ENCODE assay signal across 3 cellular contexts in the genomic region with DNA sequence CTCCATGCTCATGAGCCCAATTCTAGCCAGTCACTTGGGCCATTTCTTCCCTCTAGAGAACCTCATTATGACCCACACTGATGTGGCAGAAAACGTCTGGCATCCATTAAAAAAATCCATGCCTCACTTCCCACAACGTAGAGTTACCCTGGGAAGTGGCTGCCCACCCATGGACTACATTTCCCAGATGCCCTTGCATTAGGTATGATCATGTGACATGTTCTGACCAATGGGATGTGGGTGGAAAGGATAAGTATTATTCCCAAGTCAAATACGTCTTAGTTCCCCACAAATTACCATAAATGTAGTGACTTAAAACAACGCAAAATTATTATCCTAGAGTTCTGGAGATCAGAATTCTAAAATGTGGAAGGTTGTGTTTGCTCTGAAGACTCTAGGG.
TF ChIP-seq lines count a peak whose summit lies in the region.

No MANE protein-coding gene starts in this region.

TF ChIP-seq in SK-N-SH, 30 proteins besides CTCF, POLR2A, EP300 and RAD21:
- peak; percentile 82; the same call in 1 of the 2 replicates for TF ChIP-seq USF1 (IDR thresholded peaks at IDR 0.05; ENCODE audit: borderline replicate concordance, low read depth)
- TF ChIP-seq POLR2AphosphoS5 (IDR thresholded peaks at IDR 0.05; ENCODE audit: low read depth, low read length), result no peak

TF ChIP-seq in SK-N-SH treated with all-trans-retinoic acid at 6 μM for 48 hours, 23 proteins besides CTCF, POLR2A, EP300 and RAD21:
- TF ChIP-seq OSR1 (CRISPR knock-in tag; IDR thresholded peaks at IDR 0.05) (no peak), ZNF565 (CRISPR knock-in tag; conservative IDR thresholded peaks at IDR 0.05; ENCODE audit: low read depth) (no peak), TOX (CRISPR knock-in tag; IDR thresholded peaks at IDR 0.05; ENCODE audit: borderline replicate concordance) (no peak), GLIS3 (CRISPR knock-in tag; IDR thresholded peaks at IDR 0.05) (no peak), ZFP3 (CRISPR knock-in tag; IDR thresholded peaks at IDR 0.05) (no peak)
- TF ChIP-seq, protein P1, sequence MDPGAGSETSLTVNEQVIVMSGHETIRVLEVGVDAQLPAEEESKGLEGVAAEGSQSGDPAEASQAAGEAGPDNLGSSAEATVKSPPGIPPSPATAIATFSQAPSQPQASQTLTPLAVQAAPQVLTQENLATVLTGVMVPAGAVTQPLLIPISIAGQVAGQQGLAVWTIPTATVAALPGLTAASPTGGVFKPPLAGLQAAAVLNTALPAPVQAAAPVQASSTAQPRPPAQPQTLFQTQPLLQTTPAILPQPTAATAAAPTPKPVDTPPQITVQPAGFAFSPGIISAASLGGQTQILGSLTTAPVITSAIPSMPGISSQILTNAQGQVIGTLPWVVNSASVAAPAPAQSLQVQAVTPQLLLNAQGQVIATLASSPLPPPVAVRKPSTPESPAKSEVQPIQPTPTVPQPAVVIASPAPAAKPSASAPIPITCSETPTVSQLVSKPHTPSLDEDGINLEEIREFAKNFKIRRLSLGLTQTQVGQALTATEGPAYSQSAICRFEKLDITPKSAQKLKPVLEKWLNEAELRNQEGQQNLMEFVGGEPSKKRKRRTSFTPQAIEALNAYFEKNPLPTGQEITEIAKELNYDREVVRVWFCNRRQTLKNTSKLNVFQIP (CRISPR knock-in tag; IDR thresholded peaks at IDR 0.05; ENCODE audit: borderline replicate concordance, low read depth), result no peak
- TF ChIP-seq, protein P2, sequence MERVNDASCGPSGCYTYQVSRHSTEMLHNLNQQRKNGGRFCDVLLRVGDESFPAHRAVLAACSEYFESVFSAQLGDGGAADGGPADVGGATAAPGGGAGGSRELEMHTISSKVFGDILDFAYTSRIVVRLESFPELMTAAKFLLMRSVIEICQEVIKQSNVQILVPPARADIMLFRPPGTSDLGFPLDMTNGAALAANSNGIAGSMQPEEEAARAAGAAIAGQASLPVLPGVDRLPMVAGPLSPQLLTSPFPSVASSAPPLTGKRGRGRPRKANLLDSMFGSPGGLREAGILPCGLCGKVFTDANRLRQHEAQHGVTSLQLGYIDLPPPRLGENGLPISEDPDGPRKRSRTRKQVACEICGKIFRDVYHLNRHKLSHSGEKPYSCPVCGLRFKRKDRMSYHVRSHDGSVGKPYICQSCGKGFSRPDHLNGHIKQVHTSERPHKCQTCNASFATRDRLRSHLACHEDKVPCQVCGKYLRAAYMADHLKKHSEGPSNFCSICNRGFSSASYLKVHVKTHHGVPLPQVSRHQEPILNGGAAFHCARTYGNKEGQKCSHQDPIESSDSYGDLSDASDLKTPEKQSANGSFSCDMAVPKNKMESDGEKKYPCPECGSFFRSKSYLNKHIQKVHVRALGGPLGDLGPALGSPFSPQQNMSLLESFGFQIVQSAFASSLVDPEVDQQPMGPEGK (CRISPR knock-in tag; IDR thresholded peaks at IDR 0.05; ENCODE audit: borderline replicate concordance), result no peak

TF ChIP-seq in K562, 482 proteins besides CTCF, POLR2A, EP300 and RAD21:
- no peak for TF ChIP-seq EGR1 (conservative IDR thresholded peaks at IDR 0.05)
- TF ChIP-seq PHF21A (IDR thresholded peaks at IDR 0.05; ENCODE audit: borderline replicate concordance, low read depth), result no peak
- no peak for TF ChIP-seq ZBTB9 (CRISPR knock-in tag; IDR thresholded peaks at IDR 0.05)
- peak; percentile 58 to 61 for TF ChIP-seq SIX5 (IDR thresholded peaks at IDR 0.05; ENCODE audit: borderline replicate concordance in 1 of 2, insufficient read depth in 1 of 2, low read depth in 1 of 2, low read length in 2 of 2)
- TF ChIP-seq CBFA2T2 (conservative IDR thresholded peaks at IDR 0.05), result peak; percentile 33; the same call in 1 of the 2 replicates
- TF ChIP-seq FOS (IDR thresholded peaks at IDR 0.05; ENCODE audit: extremely low read depth, insufficient read length), result peak; percentile 77
- TF ChIP-seq NFYB (IDR thresholded peaks at IDR 0.05; ENCODE audit: extremely low read depth, insufficient read length), result peak; percentile 93
- TF ChIP-seq TOE1 (IDR thresholded peaks at IDR 0.05; ENCODE audit: borderline replicate concordance), result peak; percentile 97
- TF ChIP-seq TOE1 (CRISPR knock-in tag; IDR thresholded peaks at IDR 0.05; ENCODE audit: borderline replicate concordance, low read depth), result no peak
- TF ChIP-seq HCFC1 (IDR thresholded peaks at IDR 0.05; ENCODE audit: low read depth, low read length), result peak; percentile 90
- no peak for TF ChIP-seq ZNF655 (CRISPR knock-in tag; IDR thresholded peaks at IDR 0.05)
- TF ChIP-seq E2F3 (CRISPR knock-in tag; IDR thresholded peaks at IDR 0.05), result no peak
- TF ChIP-seq FOXA1 (IDR thresholded peaks at IDR 0.05; ENCODE audit: borderline replicate concordance), result no peak
- TF ChIP-seq TEAD2 (tag; IDR thresholded peaks at IDR 0.05), result no peak
- TF ChIP-seq USF1 (CRISPR knock-in tag; IDR thresholded peaks at IDR 0.05), result peak; percentile 89
- TF ChIP-seq AFF1 (IDR thresholded peaks at IDR 0.05; ENCODE audit: low read depth in 1 of 2, partially characterized antibody in 2 of 2), result peak in 1 of 2 experiments; percentile 68
- peak; percentile 64 for TF ChIP-seq RBM25 (IDR thresholded peaks at IDR 0.05; ENCODE audit: low read depth, low read length, severe bottlenecking)
- TF ChIP-seq CREM (IDR thresholded peaks at IDR 0.05; ENCODE audit: low read depth), result 0 out of 2 replicates have a peak, but pooled peaks have one; percentile 16
- TF ChIP-seq, protein P3, sequence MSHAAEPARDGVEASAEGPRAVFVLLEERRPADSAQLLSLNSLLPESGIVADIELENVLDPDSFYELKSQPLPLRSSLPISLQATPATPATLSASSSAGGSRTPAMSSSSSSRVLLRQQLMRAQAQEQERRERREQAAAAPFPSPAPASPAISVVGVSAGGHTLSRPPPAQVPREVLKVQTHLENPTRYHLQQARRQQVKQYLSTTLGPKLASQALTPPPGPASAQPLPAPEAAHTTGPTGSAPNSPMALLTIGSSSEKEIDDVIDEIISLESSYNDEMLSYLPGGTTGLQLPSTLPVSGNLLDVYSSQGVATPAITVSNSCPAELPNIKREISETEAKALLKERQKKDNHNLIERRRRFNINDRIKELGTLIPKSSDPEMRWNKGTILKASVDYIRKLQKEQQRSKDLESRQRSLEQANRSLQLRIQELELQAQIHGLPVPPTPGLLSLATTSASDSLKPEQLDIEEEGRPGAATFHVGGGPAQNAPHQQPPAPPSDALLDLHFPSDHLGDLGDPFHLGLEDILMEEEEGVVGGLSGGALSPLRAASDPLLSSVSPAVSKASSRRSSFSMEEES (CRISPR knock-in tag; IDR thresholded peaks at IDR 0.05), result peak; percentile 96
- TF ChIP-seq RAD51 (IDR thresholded peaks at IDR 0.05; ENCODE audit: borderline replicate concordance, low read depth), result peak; percentile 90
- no peak for TF ChIP-seq ZNF311 (CRISPR knock-in tag; IDR thresholded peaks at IDR 0.05)
- peak; percentile 44; the same call in 1 of the 2 replicates for TF ChIP-seq MBD2 (IDR thresholded peaks at IDR 0.05; ENCODE audit: borderline replicate concordance, low read depth)
- peak; percentile 86 for TF ChIP-seq ZNF143 (CRISPR knock-in tag; IDR thresholded peaks at IDR 0.05)
- TF ChIP-seq, protein P4, sequence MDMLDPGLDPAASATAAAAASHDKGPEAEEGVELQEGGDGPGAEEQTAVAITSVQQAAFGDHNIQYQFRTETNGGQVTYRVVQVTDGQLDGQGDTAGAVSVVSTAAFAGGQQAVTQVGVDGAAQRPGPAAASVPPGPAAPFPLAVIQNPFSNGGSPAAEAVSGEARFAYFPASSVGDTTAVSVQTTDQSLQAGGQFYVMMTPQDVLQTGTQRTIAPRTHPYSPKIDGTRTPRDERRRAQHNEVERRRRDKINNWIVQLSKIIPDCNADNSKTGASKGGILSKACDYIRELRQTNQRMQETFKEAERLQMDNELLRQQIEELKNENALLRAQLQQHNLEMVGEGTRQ (CRISPR knock-in tag; IDR thresholded peaks at IDR 0.05), result peak; percentile 89
- TF ChIP-seq, protein P5, sequence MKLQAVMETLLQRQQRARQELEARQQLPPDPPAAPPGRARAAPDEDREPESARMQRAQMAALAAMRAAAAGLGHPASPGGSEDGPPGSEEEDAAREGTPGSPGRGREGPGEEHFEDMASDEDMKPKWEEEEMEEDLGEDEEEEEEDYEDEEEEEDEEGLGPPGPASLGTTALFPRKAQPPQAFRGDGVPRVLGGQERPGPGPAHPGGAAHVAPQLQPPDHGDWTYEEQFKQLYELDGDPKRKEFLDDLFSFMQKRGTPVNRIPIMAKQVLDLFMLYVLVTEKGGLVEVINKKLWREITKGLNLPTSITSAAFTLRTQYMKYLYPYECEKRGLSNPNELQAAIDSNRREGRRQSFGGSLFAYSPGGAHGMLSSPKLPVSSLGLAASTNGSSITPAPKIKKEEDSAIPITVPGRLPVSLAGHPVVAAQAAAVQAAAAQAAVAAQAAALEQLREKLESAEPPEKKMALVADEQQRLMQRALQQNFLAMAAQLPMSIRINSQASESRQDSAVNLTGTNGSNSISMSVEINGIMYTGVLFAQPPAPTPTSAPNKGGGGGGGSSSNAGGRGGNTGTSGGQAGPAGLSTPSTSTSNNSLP (IDR thresholded peaks at IDR 0.05; ENCODE audit: borderline replicate concordance, low read depth, low read length), result no peak
- no peak for TF ChIP-seq SMARCA4 (IDR thresholded peaks at IDR 0.05)
